30 cellular contexts compared by ENCODE assay signal in the genomic region with DNA sequence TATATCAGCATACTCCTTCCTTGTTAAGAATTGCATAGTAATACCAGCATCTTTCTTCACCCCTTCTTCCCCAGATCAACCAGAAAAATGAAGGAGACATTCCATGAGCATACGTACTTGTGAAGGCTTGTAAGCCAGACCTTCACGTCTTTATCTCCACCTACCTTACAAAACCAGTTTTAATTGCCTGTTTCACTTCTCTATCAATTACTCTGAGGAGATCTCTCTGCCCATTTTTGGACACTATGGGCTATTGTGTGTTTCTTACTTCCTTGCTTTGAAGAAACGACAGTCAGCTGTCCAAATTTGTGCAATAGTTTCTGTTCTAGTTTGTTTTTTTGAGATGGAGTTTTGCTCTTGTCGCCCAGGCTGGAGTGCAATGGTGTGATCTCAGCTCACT.
A peak's percentile ranks its signal among the peaks of the same experiment; 100 is the strongest.
DNase-seq lines count a peak whose midpoint lies in the region; ATAC-seq, FAIRE-seq and TF ChIP-seq lines count a peak whose summit lies in the region.
"Had no signal": no experiment of that assay in that cellular context is flagged by ENCODE, and none has a peak within 500 bp of the region (broad histone marks: within the 10 kb centered on the region; RNA-seq: fewer than 3 reads in every experiment).

No MANE protein-coding gene starts in this region.

- DNase-seq in GM12891 (ENCODE audit: insufficient read length, low spot score) = no peak
- peak; percentile 89 for DNase-seq in NOMO-1 treated with dmso at 0.1 percent for 144 hours (lab: John Stamatoyannopoulos, UW; ENCODE audit: unreplicated experiment)
- peak; percentile 35 for DNase-seq in globus pallidus (ENCODE audit: low spot score)
- no peak for DNase-seq in NCI-H82 (lab: John Stamatoyannopoulos, UW)
- DNase-seq in NCI-H146 treated with DMSO at 0.1 percent for 48 hours (lab: John Stamatoyannopoulos, UW; ENCODE audit: unreplicated experiment) = no peak
- DNase-seq in ecto neural progenitor cell (ENCODE audit: low spot score) = no peak
- DNase-seq: activated effector memory CD4-positive, alpha-beta T cell treated with Interleukin-2 at 50 U/mL for 16 hours; activated T-cell treated with anti-CD3 and anti-CD28 coated beads for 4 hours; aorta; BE2C; DMS153; endodermal cell; foreskin melanocyte; KG1; left cardiac atrium; mammary epithelial cell; MG63; NCI-H1930; NCI-H526 treated with DMSO at 0.1 percent for 48 hours; OCI-M1; SK-N-SH; stimulated activated CD4-positive, alpha-beta T cell treated with anti-CD3 and anti-CD28 coated beads, Interleukin-4, amount 100 ng/mL, for 4 hours; substantia nigra; T-helper 2 cell; upper lobe of right lung had no signal

- no peak for FAIRE-seq in GM12891 (lab: Jason Lieb, UNC)
- FAIRE-seq: H1 had no signal

- TF ChIP-seq POLR2A in GM12891 (IDR thresholded peaks at IDR 0.05; ENCODE audit: low read depth, low read length) = no peak

- ATAC-seq in HG02852 (IDR thresholded peaks at IDR 0.05; ENCODE audit: unreplicated experiment) (peak; percentile 74), HG03108 (IDR thresholded peaks at IDR 0.05; ENCODE audit: unreplicated experiment) (no peak)
- ATAC-seq: left cardiac atrium; sciatic nerve; stimulated activated memory B cell treated with anti-CD40 and anti-IgM and Interleukin-4, amounts not matched to agents 10 μg/mL and 1 μg/mL and 100 μg/mL, for 72 hours; upper lobe of right lung had no signal

TF ChIP-seq in GM12891, 5 proteins besides CTCF, POLR2A, EP300 and RAD21:
- TF ChIP-seq POLR2AphosphoS5 (IDR thresholded peaks at IDR 0.05; ENCODE audit: low read depth, low read length) (no peak), PAX5 (IDR thresholded peaks at IDR 0.05; ENCODE audit: insufficient read depth, low read length, severe bottlenecking) (no peak), POU2F2 (IDR thresholded peaks at IDR 0.05; ENCODE audit: low read depth, low read length) (no peak), SPI1 (IDR thresholded peaks at IDR 0.05; ENCODE audit: low read depth, low read length) (peak; percentile 51), TAF1 (IDR thresholded peaks at IDR 0.05; ENCODE audit: low read depth, low read length) (no peak)

Comparison
In these comparisons a context has a peak if more than half of its experiments do, and no peak if none do; other contexts are left out.
1. DNase-seq: peak in NOMO-1 treated with dmso at 0.1 percent for 144 hours (single experiment) and globus pallidus (single experiment); none in GM12891 (single experiment), NCI-H82 (single experiment), NCI-H146 treated with DMSO at 0.1 percent for 48 hours (single experiment) and ecto neural progenitor cell (single experiment).